ENCODE assay signal across 1 cellular context in the genomic region with DNA sequence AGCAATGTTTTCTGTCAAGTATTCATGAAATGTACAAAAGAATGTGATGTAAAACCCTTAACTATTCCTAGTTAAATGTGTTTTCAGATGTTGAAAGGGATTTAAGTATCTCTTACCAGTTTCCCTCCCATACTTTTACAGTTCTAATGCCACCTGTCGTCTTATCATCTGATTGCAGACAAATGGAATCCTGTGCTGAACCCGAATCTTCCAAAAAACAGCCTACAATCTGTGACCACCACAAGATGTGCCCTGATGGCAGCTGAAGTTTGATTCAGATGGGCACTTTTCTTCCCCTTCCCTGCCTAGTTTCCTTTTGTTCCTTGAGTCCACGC.
TF ChIP-seq lines count a peak whose summit lies in the region.

No MANE protein-coding gene starts in this region.

TF ChIP-seq in A549, 52 proteins besides CTCF, POLR2A, EP300 and RAD21:
- TF ChIP-seq RFX5 (IDR thresholded peaks at IDR 0.05) (no peak), TP53 (CRISPR knock-in tag; IDR thresholded peaks at IDR 0.05) (no peak), KDM1A (IDR thresholded peaks at IDR 0.05; ENCODE audit: low read depth) (no peak), NFE2L2 (conservative IDR thresholded peaks at IDR 0.05; ENCODE audit: low read length) (no peak), TFCP2L1 (CRISPR knock-in tag; IDR thresholded peaks at IDR 0.05) (no peak), MAFK (IDR thresholded peaks at IDR 0.05; ENCODE audit: partially characterized antibody) (no peak), KDM5A (IDR thresholded peaks at IDR 0.05) (no peak), GATA3 (IDR thresholded peaks at IDR 0.05; ENCODE audit: borderline replicate concordance) (no peak), SREBF2 (IDR thresholded peaks at IDR 0.05) (no peak), CBX2 (IDR thresholded peaks at IDR 0.05; ENCODE audit: borderline replicate concordance, low read depth) (no peak), FOSL2 (IDR thresholded peaks at IDR 0.05) (no peak), FOSL2 (CRISPR knock-in tag; IDR thresholded peaks at IDR 0.05) (no peak), ESRRA (IDR thresholded peaks at IDR 0.05; ENCODE audit: borderline replicate concordance, low read length) (no peak), ZC3H11A (IDR thresholded peaks at IDR 0.05) (no peak), ZSCAN20 (CRISPR knock-in tag; IDR thresholded peaks at IDR 0.05) (no peak), CBX8 (IDR thresholded peaks at IDR 0.05) (no peak), EHF (CRISPR knock-in tag; IDR thresholded peaks at IDR 0.05) (no peak)
- TF ChIP-seq, protein P1, sequence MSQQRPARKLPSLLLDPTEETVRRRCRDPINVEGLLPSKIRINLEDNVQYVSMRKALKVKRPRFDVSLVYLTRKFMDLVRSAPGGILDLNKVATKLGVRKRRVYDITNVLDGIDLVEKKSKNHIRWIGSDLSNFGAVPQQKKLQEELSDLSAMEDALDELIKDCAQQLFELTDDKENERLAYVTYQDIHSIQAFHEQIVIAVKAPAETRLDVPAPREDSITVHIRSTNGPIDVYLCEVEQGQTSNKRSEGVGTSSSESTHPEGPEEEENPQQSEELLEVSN (IDR thresholded peaks at IDR 0.05; ENCODE audit: borderline replicate concordance, low read depth): no peak
- TF ChIP-seq, protein P2, sequence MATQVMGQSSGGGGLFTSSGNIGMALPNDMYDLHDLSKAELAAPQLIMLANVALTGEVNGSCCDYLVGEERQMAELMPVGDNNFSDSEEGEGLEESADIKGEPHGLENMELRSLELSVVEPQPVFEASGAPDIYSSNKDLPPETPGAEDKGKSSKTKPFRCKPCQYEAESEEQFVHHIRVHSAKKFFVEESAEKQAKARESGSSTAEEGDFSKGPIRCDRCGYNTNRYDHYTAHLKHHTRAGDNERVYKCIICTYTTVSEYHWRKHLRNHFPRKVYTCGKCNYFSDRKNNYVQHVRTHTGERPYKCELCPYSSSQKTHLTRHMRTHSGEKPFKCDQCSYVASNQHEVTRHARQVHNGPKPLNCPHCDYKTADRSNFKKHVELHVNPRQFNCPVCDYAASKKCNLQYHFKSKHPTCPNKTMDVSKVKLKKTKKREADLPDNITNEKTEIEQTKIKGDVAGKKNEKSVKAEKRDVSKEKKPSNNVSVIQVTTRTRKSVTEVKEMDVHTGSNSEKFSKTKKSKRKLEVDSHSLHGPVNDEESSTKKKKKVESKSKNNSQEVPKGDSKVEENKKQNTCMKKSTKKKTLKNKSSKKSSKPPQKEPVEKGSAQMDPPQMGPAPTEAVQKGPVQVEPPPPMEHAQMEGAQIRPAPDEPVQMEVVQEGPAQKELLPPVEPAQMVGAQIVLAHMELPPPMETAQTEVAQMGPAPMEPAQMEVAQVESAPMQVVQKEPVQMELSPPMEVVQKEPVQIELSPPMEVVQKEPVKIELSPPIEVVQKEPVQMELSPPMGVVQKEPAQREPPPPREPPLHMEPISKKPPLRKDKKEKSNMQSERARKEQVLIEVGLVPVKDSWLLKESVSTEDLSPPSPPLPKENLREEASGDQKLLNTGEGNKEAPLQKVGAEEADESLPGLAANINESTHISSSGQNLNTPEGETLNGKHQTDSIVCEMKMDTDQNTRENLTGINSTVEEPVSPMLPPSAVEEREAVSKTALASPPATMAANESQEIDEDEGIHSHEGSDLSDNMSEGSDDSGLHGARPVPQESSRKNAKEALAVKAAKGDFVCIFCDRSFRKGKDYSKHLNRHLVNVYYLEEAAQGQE (IDR thresholded peaks at IDR 0.05): no peak
- TF ChIP-seq, protein P3, sequence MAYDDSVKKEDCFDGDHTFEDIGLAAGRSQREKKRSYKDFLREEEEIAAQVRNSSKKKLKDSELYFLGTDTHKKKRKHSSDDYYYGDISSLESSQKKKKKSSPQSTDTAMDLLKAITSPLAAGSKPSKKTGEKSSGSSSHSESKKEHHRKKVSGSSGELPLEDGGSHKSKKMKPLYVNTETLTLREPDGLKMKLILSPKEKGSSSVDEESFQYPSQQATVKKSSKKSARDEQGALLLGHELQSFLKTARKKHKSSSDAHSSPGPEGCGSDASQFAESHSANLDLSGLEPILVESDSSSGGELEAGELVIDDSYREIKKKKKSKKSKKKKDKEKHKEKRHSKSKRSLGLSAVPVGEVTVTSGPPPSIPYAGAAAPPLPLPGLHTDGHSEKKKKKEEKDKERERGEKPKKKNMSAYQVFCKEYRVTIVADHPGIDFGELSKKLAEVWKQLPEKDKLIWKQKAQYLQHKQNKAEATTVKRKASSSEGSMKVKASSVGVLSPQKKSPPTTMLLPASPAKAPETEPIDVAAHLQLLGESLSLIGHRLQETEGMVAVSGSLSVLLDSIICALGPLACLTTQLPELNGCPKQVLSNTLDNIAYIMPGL (CRISPR knock-in tag; IDR thresholded peaks at IDR 0.05; ENCODE audit: borderline replicate concordance): no peak
- TF ChIP-seq, protein P4, sequence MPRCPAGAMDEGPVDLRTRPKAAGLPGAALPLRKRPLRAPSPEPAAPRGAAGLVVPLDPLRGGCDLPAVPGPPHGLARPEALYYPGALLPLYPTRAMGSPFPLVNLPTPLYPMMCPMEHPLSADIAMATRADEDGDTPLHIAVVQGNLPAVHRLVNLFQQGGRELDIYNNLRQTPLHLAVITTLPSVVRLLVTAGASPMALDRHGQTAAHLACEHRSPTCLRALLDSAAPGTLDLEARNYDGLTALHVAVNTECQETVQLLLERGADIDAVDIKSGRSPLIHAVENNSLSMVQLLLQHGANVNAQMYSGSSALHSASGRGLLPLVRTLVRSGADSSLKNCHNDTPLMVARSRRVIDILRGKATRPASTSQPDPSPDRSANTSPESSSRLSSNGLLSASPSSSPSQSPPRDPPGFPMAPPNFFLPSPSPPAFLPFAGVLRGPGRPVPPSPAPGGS (IDR thresholded peaks at IDR 0.05): no peak
